Comparison of ENCODE assay signal across 8 cellular contexts in the genomic region with DNA sequence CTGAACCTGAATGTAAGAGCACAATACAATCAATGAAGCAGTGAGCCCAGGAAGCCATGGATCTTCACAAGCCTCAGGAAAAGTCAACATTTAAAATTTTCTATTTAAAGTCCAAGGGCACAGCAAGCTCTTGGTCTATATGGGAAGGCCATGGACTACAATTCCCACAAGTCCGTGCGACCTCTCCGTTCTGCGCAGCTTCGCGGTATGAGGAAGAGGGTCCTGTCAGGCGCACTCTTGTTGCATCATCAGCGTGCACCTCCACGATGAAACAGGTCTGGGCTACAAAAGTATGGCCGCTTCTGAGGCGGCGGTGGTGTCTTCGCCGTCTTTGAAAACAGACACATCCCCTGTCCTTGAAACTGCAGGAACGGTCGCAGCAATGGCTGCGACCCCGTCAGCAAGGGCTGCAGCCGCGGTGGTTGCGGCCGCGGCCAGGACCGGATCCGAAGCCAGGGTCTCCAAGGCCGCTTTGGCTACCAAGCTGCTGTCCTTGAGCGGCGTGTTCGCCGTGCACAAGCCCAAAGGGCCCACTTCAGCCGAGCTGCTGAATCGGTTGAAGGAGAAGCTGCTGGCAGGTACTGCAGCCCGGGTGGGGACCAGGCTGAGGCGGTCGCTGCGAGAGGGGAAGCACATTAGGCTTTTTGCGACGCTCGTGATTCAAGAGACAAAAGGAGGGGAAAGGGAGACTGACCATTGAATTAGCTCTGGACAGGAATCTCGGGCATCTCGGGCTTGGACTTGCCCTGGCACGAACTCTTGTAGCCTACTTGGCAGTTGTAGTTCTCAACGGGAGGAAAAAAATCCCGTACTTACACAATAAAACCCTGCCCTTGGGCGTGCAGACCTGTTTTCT. TPM values are rescaled to one million over a fixed set of nuclear protein-coding genes. Genes with fewer than 3 reads are reported as not detected.
DNase-seq lines count a peak whose midpoint lies in the region; ATAC-seq and TF ChIP-seq lines count a peak whose summit lies in the region.

TSS of gene TRUB1 (plus strand) at position 234 of the 856 bp plus-strand sequence. CDS start at position 293, 59 bp downstream.

- no peaks in the 10 kb centered on the region for H3K9me3 ChIP-seq in BE2C

- DNase-seq in BE2C, result peak; percentile 88
- DNase-seq in GM19240 (ENCODE audit: insufficient read length, low spot score), result peak; percentile 65
- DNase-seq in NCI-H526 (lab: John Stamatoyannopoulos, UW), result peak; percentile 79 to 89
- DNase-seq in activated CD4-positive, alpha-beta T cell treated with anti-CD3 and anti-CD28 coated beads for 48 hours, result peak; percentile 93
- peak; percentile 94 for DNase-seq in coronary artery (ENCODE audit: low spot score)
- DNase-seq in left colon, result peak; percentile 94 to 96
- DNase-seq in stimulated activated CD4-positive, alpha-beta T cell treated with anti-CD3 and anti-CD28 coated beads, Interleukin-1b, Interleukin-23, amount 100 ng/mL, for 48 hours, result peak; percentile 92

- intact Hi-C loops in left colon (cut with DNase I, micrococcal nuclease), result no loop called here

- TF ChIP-seq CTCF in BE2C (IDR thresholded peaks at IDR 0.05; ENCODE audit: low read depth, low read length), result no peak
- no peak for TF ChIP-seq CTCF in coronary artery (IDR thresholded peaks at IDR 0.05)

- H3K4me3 ChIP-seq in BE2C (ENCODE audit: low read depth, low read length) (peak within 1 kb of the TSS; percentile 79), coronary artery (peak within 1 kb of the TSS; percentile 81)

- peak within 1 kb of the TSS; percentile 68 to 78 for H3K27ac ChIP-seq in coronary artery

- peaks cover 2% of the 10 kb centered on the region; the same call in 1 of the 2 replicates for H3K36me3 ChIP-seq in BE2C

- H3K27me3 ChIP-seq in BE2C, result no peaks in the 10 kb centered on the region

- ATAC-seq in HG03460 (IDR thresholded peaks at IDR 0.05; ENCODE audit: unreplicated experiment), result peak; percentile 100
- peak; percentile 100 for ATAC-seq in left colon

- no peaks in the 10 kb centered on the region for H3K4me1 ChIP-seq in BE2C

RNA-seq across cellular contexts. Expression of gene TRUB1, which starts in this region (rescaled TPM):
- polyA plus RNA-seq in BE2C (2012; ENCODE audit: insufficient read depth, insufficient read length, low read depth), result 14.8 TPM
- 10 to 100 TPM; 11.7 to 12.6 TPM for total RNA-seq in left colon

Comparison
In these comparisons a context has a peak if more than half of its experiments do, and no peak if none do; other contexts are left out.
1. Peak in every context shown above with its lines: DNase-seq, ATAC-seq, H3K4me3 ChIP-seq and H3K27ac ChIP-seq.